In genomic region chr10:133415752-133416151, GRCh38 we compare ENCODE assay signal across 19 cellular contexts. TPM values are rescaled to one million over a fixed set of nuclear protein-coding genes. Genes with fewer than 3 reads are reported as not detected.
"Had no signal": no experiment of that assay in that cellular context is flagged by ENCODE, and none has a peak within 500 bp of the region (broad histone marks: within the 10 kb centered on the region; RNA-seq: fewer than 3 reads in every experiment).

No MANE protein-coding gene starts in this region.

- H3K27ac ChIP-seq: cardiac muscle cell, hepatocyte, stomach, vagina, WERI-Rb-1 had no signal

- ATAC-seq: left cardiac atrium, natural killer cell had no signal

- H2AFZ ChIP-seq: hepatocyte had no signal

- H3K4me2 ChIP-seq: hepatocyte had no signal

- H3K4me3 ChIP-seq: cardiac muscle cell, hepatocyte, stomach, vagina had no signal

- H3K27me3 Mint-ChIP-seq: activated naive CD8-positive, alpha-beta T cell had no signal

- H3K4me3 Mint-ChIP-seq: activated naive CD8-positive, alpha-beta T cell; activated T-helper 1 cell treated with anti-CD3 and anti-CD28 coated beads, Interleukin-12 subunit alpha, Interleukin-12 subunit beta, Interleukin-2, Interleukin-4 antibody, amounts not matched to agents 30 ng/mL and 10 ng/mL and 1 ng/mL, durations not matched to agents 14 hours and 24 hours and 36 hours; dendritic cell treated with granulocyte-macrophage colony-stimulating factor and Interleukin-4, amounts not matched to agents 40 ng/mL and 50 ng/mL, for 4 days; natural killer cell had no signal

- H3K27ac Mint-ChIP-seq: activated naive CD8-positive, alpha-beta T cell; activated T-helper 1 cell treated with anti-CD3 and anti-CD28 coated beads, Interleukin-12 subunit alpha, Interleukin-12 subunit beta, Interleukin-2, Interleukin-4 antibody, amounts not matched to agents 30 ng/mL and 10 ng/mL and 1 ng/mL, durations not matched to agents 14 hours and 24 hours and 36 hours; dendritic cell treated with granulocyte-macrophage colony-stimulating factor and Interleukin-4, amounts not matched to agents 40 ng/mL and 50 ng/mL, for 4 days; natural killer cell had no signal

- H3K4me1 ChIP-seq: stomach, vagina had no signal

- H3K27me3 ChIP-seq: cardiac muscle cell, hepatocyte, vagina had no signal

- DNase-seq: activated CD4-positive, alpha-beta T cell treated with anti-CD3 and anti-CD28 coated beads for 1 hour; activated CD4-positive, alpha-beta T cell treated with anti-CD3 and anti-CD28 coated beads, Interleukin-2, amount 50 U/mL, for 4 hours; amygdala; effector CD8-positive, alpha-beta T cell; foreskin fibroblast; left cardiac atrium; natural killer cell; stimulated activated CD4-positive, alpha-beta T cell treated with anti-CD3 and anti-CD28 coated beads, Interleukin-1b, Interleukin-23, amount 100 ng/mL, for 48 hours; stomach; trophoblast cell; WERI-Rb-1 had no signal

RNA-seq across cellular contexts. Expression of gene SPRN, which starts 8.7 kb away (rescaled TPM):
- total RNA-seq: activated T-helper 1 cell treated with anti-CD3 and anti-CD28 coated beads, Interleukin-12 subunit alpha, Interleukin-12 subunit beta, Interleukin-2, Interleukin-4 antibody, amounts not matched to agents 30 ng/mL and 10 ng/mL and 1 ng/mL, durations not matched to agents 14 hours and 24 hours and 36 hours; left cardiac atrium; mesenteric fat pad; natural killer cell; stomach; T-helper 2 cell treated with Interferon-gamma antibody and Interleukin-4, amounts not matched to agents 100 ng/mL and 5 ng/mL, for 36 hours; vagina had no signal
